ENCODE assay signal across 20 cellular contexts in the genomic region with DNA sequence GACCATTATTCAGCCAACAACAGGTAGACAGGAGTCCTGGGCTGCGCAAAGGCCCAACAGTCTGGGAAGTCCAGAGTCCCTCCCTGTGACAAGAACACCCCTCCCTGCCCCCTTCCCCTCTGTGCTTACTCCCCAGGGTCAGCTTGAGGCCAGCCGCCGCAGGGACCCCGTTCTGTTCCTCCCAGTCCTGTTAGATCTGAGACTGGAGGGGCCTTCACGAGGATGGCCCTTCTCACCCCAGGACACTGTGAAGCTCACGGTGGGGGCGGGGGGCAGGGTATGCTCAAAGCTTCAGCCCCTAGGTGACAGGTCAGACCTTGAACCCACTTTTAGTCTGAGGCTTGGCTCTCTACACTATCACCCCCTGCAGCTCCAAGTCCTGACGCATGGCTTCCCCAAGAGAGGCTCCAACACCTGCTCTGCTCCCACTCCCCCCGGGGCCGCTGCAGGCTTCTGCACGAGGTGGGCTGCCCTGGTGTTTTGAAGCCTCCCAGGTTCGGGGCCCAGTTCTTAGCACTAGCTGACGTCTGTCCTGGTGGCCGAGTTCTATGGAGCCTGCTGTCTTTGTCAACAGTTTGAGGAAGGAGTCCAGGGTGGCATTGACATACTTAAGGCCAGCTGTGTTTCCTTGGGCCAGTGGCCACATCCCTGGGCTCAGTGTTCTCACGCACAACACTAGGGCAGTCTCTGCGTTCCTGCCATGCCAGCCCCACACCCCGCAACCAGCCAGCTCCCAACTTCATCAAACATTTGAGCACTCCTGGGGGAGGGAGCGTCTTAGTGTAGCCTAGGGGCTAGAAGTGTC. TPM values are rescaled to one million over a fixed set of nuclear protein-coding genes. Genes with fewer than 3 reads are reported as not detected.
DNase-seq lines count a peak whose midpoint lies in the region; ATAC-seq lines count a peak whose summit lies in the region.
"Had no signal": no experiment of that assay in that cellular context is flagged by ENCODE, and none has a peak within 500 bp of the region (broad histone marks: within the 10 kb centered on the region; RNA-seq: fewer than 3 reads in every experiment).

No MANE protein-coding gene starts in this region.

- H3K36me3 ChIP-seq in adipocyte (ENCODE audit: control insufficient read depth, insufficient read depth, low read length, severe bottlenecking): no peaks in the 10 kb centered on the region
- H3K36me3 ChIP-seq in skeletal muscle satellite cell (ENCODE audit: insufficient read depth, low read length): no peaks in the 10 kb centered on the region
- H3K36me3 ChIP-seq: tibial nerve had no signal

- intact Hi-C loops in left colon (cut with DNase I, micrococcal nuclease): no loop called here

- no peaks in the 10 kb centered on the region for H3K4me1 ChIP-seq in adipocyte (ENCODE audit: control insufficient read depth, insufficient read depth, low read length)
- peaks cover 13% of the 10 kb centered on the region for H3K4me1 ChIP-seq in skeletal muscle satellite cell (ENCODE audit: control insufficient read depth, insufficient read depth, low read length)

- H3K27me3 ChIP-seq in adipocyte (replicated peaks; ENCODE audit: control insufficient read depth, insufficient read depth, low read length): peaks cover 40% of the 10 kb centered on the region
- H3K27me3 ChIP-seq in skeletal muscle satellite cell (ENCODE audit: control insufficient read depth, insufficient read depth, low read length): peaks cover 4% of the 10 kb centered on the region
- H3K27me3 ChIP-seq: body of pancreas, tibial nerve had no signal

- peak overlapping the region; percentile 22 for H3K4me2 ChIP-seq in skeletal muscle satellite cell (ENCODE audit: low read length)

- H3K9me3 ChIP-seq in adipocyte (ENCODE audit: control insufficient read depth, low read length): no peaks in the 10 kb centered on the region
- no peaks in the 10 kb centered on the region for H3K9me3 ChIP-seq in skeletal muscle satellite cell (replicated peaks; ENCODE audit: low read length)
- H3K9me3 ChIP-seq: body of pancreas, Caco-2, mucosa of descending colon, tibial nerve had no signal

- DNase-seq in LHCN-M2 (ENCODE audit: low read depth) (peak; percentile 54), adipocyte (ENCODE audit: low read depth) (peak; percentile 8), left colon (peak; percentile 6 to 19), NCI-H1694 (lab: John Stamatoyannopoulos, UW) (no peak), COLO829 (ENCODE audit: low spot score) (no peak)
- no peak for DNase-seq in stimulated activated CD4-positive, alpha-beta T cell treated with anti-CD3 and anti-CD28 coated beads, Interleukin-1b, Interleukin-23, amount 100 ng/mL, for 48 hours
- DNase-seq: activated CD4-positive, alpha-beta T cell treated with anti-CD3 and anti-CD28 coated beads, Interleukin-2, amount 50 U/mL, for 4 hours; activated naive CD4-positive, alpha-beta T cell treated with anti-CD3 and anti-CD28 coated beads for 36 hours; cortex of kidney; hypothalamus; NCI-H1417; NCI-H2171; NCI-H526; right cardiac atrium; stimulated activated naive CD4-positive, alpha-beta T cell had no signal

- no peak for ATAC-seq in left colon
- ATAC-seq: body of pancreas, mucosa of descending colon had no signal

- H3K4me3 ChIP-seq in adipocyte (ENCODE audit: low read length) (no peak overlapping the region), skeletal muscle satellite cell (ENCODE audit: low read length) (no peak overlapping the region)
- H3K4me3 ChIP-seq: body of pancreas, mucosa of descending colon, tibial nerve had no signal

- H3K9ac ChIP-seq in adipocyte (ENCODE audit: low read length) (no peak overlapping the region), skeletal muscle satellite cell (ENCODE audit: low read depth, low read length) (no peak overlapping the region)

RNA-seq across cellular contexts. Expression of gene HPCAL1, which starts 37.2 kb away (rescaled TPM):
- total RNA-seq in LHCN-M2 (2014; rRNA removed) (241 and 280 TPM in 2 replicates), left colon (10 to 100 TPM; 73.1 to 85.7 TPM)
- polyA plus RNA-seq in LHCN-M2 (2012): 101 TPM
- total RNA-seq in skeletal muscle satellite cell (2012; rRNA removed): 24.2 and 28.4 TPM in 2 replicates

Comparison
In these comparisons a context has a peak if more than half of its experiments do, and no peak if none do; other contexts are left out.
1. DNase-seq: peak in LHCN-M2 (single experiment), adipocyte (single experiment) and left colon (2 of 2); none in NCI-H1694 (single experiment), stimulated activated CD4-positive, alpha-beta T cell treated with anti-CD3 and anti-CD28 coated beads, Interleukin-1b, Interleukin-23, amount 100 ng/mL, for 48 hours (single experiment) and COLO829 (single experiment).